In the genomic region with DNA sequence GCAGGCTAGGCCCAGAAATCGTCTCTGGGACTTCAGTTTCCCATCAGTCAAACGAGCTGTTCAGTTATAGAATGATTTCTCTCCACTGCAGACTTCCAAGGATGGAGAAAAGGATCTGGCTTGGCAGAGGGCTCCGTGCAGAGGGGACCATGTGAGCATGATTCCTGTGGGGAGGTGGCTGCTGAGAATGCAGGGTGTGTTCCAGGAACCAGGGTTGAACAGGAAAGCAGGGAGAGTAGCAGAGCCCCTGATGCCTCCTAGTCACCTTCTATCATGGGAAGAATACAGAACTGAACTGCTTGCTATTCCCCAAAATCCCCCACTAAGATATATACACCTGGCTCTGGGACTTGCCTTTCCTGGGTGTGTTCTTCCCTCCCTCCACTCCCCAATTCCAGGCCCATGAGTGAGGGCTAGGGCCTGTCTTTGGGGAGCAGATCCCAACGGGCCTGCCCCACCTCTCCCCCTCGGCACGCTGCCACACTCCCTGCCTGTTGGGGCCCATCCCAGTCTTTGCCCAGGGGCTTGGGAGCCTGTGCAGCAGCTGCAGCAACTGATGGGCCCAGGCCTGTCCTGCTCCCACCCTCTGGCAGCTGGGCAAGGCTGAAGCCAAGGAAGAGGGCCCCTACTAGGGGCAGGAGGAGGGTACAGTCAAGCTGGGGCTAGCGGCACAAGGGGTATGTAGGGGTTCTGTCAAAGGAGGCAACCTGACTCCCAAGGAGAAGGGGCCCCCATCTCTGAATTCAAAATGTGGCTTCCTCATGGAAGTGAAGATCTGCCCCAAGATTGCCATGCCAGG, we compare ENCODE assay signal across 9 cellular contexts. TPM values are rescaled to one million over a fixed set of nuclear protein-coding genes. Genes with fewer than 3 reads are reported as not detected.
DNase-seq lines count a peak whose midpoint lies in the region; ATAC-seq, FAIRE-seq and TF ChIP-seq lines count a peak whose summit lies in the region.
"Had no signal": no experiment of that assay in that cellular context is flagged by ENCODE, and none has a peak within 500 bp of the region (broad histone marks: within the 10 kb centered on the region; RNA-seq: fewer than 3 reads in every experiment).

No MANE protein-coding gene starts in this region.

- no peak overlapping the region for H2BK120ac ChIP-seq in mesendoderm (ENCODE audit: low read depth, low read length)

- H3K9ac ChIP-seq in mesendoderm (ENCODE audit: low read length), result peak overlapping the region; percentile 43

- H3K27me3 ChIP-seq in left ventricle myocardium inferior (ENCODE audit: low read depth) (no peaks in the 10 kb centered on the region), bronchial epithelial cell (ENCODE audit: control insufficient read depth, insufficient read depth, low read length) (no peaks in the 10 kb centered on the region), mesendoderm (ENCODE audit: insufficient read depth, low read length, poor library complexity) (no peaks in the 10 kb centered on the region), uterus (no peaks in the 10 kb centered on the region), dorsolateral prefrontal cortex (peaks cover 0 to 35% (median 21%) of the 10 kb centered on the region in 45 donors)

- peak overlapping the region; percentile 90 for H3K27ac ChIP-seq in left ventricle myocardium inferior (replicated peaks)
- H3K27ac ChIP-seq in mesendoderm (ENCODE audit: low read depth, low read length), result no peak overlapping the region
- peak overlapping the region; percentile 88 to 96 for H3K27ac ChIP-seq in uterus
- peak overlapping the region in 5 of 59 donors; percentile 17 to 79 (median 28) for H3K27ac ChIP-seq in dorsolateral prefrontal cortex

- H2BK5ac ChIP-seq in mesendoderm (ENCODE audit: low read length), result no peak overlapping the region

- no peak for ATAC-seq in Right ventricle myocardium inferior

- no peak overlapping the region for H2AK5ac ChIP-seq in mesendoderm (ENCODE audit: low read length)

- H3K4me3 ChIP-seq in left ventricle myocardium inferior, result peak overlapping the region; percentile 87
- H3K4me3 ChIP-seq in bronchial epithelial cell (ENCODE audit: low read depth, low read length), result peak overlapping the region; percentile 84
- H3K4me3 ChIP-seq in mesendoderm (ENCODE audit: low read length), result no peak overlapping the region
- H3K4me3 ChIP-seq in uterus, result no peak overlapping the region
- H3K4me3 ChIP-seq in dorsolateral prefrontal cortex, result no peak overlapping the region

- H3K4me1 ChIP-seq in left ventricle myocardium inferior (peaks cover 84% of the 10 kb centered on the region), mesendoderm (ENCODE audit: control insufficient read depth, low read depth, low read length) (peaks cover 21% of the 10 kb centered on the region), uterus (peaks cover 6% of the 10 kb centered on the region in 2 donors)

- intact Hi-C loops in left ventricle myocardium inferior (cut with micrococcal nuclease), result no loop called here
- intact Hi-C loops in Right ventricle myocardium inferior (cut with DNase I), result no loop called here
- intact Hi-C loops in uterus (cut with DNase I; ENCODE audit: low total_unique reads), result no loop called here
- intact Hi-C loops in dorsolateral prefrontal cortex (cut with DNase I), result no loop called here

- peaks cover 9% of the 10 kb centered on the region for H3K79me1 ChIP-seq in mesendoderm (ENCODE audit: low read length)

- H2BK15ac ChIP-seq in mesendoderm (replicated peaks; ENCODE audit: low read depth), result no peak overlapping the region

- peak overlapping the region; percentile 21 for H3K4me2 ChIP-seq in mesendoderm (ENCODE audit: low read length)

- H3K56ac ChIP-seq in mesendoderm (ENCODE audit: low read length), result peak overlapping the region; percentile 44

- H3K4ac ChIP-seq in mesendoderm (ENCODE audit: low read depth, low read length), result no peak overlapping the region

- DNase-seq in left ventricle myocardium inferior, result no peak
- no peak for DNase-seq in Right ventricle myocardium inferior (ENCODE audit: missing footprints)
- DNase-seq in bronchial epithelial cell (ENCODE audit: low read depth), result peak; percentile 96
- no peak for DNase-seq in mesendoderm
- no peak for DNase-seq in uterus
- no peak for DNase-seq in dorsolateral prefrontal cortex
- no peak for DNase-seq in NK-92 (lab: John Stamatoyannopoulos, UW; ENCODE audit: unreplicated experiment)
- DNase-seq in NCI-H1436 treated with DMSO at 0.1 percent for 48 hours (lab: John Stamatoyannopoulos, UW), result no peak
- DNase-seq: activated gamma-delta T cell had no signal

- H3K79me2 ChIP-seq in mesendoderm (ENCODE audit: control insufficient read depth, insufficient read depth, low read length), result peaks cover 25% of the 10 kb centered on the region

- H3K18ac ChIP-seq in mesendoderm (ENCODE audit: low read length), result no peak overlapping the region

- peak overlapping the region; percentile 90 for H3K23ac ChIP-seq in mesendoderm (ENCODE audit: low read length)

- no peak overlapping the region for H4K8ac ChIP-seq in mesendoderm (ENCODE audit: low read depth, low read length)

- H4K5ac ChIP-seq in mesendoderm (ENCODE audit: low read length), result no peak overlapping the region

- no CpG with 5 or more reads among the region's 7 CpGs for WGBS in mesendoderm (ENCODE audit: extremely low coverage, insufficient coverage, low lambda C conversion rate)

- H3K36me3 ChIP-seq in left ventricle myocardium inferior, result no peaks in the 10 kb centered on the region
- peaks cover 27% of the 10 kb centered on the region for H3K36me3 ChIP-seq in bronchial epithelial cell (ENCODE audit: control insufficient read depth, insufficient read depth, low read length)
- H3K36me3 ChIP-seq in mesendoderm (ENCODE audit: control insufficient read depth, insufficient read depth, low read length), result peaks cover 2% of the 10 kb centered on the region
- H3K36me3 ChIP-seq in uterus, result no peaks in the 10 kb centered on the region

- FAIRE-seq in bronchial epithelial cell (lab: Jason Lieb, UNC), result no peak

- TF ChIP-seq CTCF in left ventricle myocardium inferior (IDR thresholded peaks at IDR 0.05; ENCODE audit: borderline replicate concordance), result no peak
- TF ChIP-seq CTCF in bronchial epithelial cell (IDR thresholded peaks at IDR 0.05; ENCODE audit: insufficient read depth, low read length, severe bottlenecking), result no peak
- no peak for TF ChIP-seq CTCF in uterus (IDR thresholded peaks at IDR 0.05)
- no peak for TF ChIP-seq CTCF in dorsolateral prefrontal cortex (IDR thresholded peaks at IDR 0.05 in 54 of 56, conservative IDR thresholded peaks at IDR 0.05 in 2 of 56; ENCODE audit: low read depth in 1 of 56, partially characterized antibody in 56 of 56)

- TF ChIP-seq POLR2A in uterus (IDR thresholded peaks at IDR 0.05), result no peak

- H3K9me3 ChIP-seq in left ventricle myocardium inferior (replicated peaks) (no peaks in the 10 kb centered on the region), uterus (no peaks in the 10 kb centered on the region)

RNA-seq across cellular contexts. Expression of a gene that starts 3.3 kb away (rescaled TPM):
- 7.2 TPM for total RNA-seq in left ventricle myocardium inferior
- total RNA-seq in Right ventricle myocardium inferior, result 13.1 TPM
- total RNA-seq in bronchial epithelial cell, result 174 and 223 TPM in 2 replicates
- polyA plus RNA-seq in mesendoderm (2013, experiment 1 of 2), result 15.9 TPM
- polyA plus RNA-seq in mesendoderm (2013, experiment 2 of 2), result 17.6 TPM
- 10 to 100 TPM in 3 of 4 donors, 1 to 10 TPM in 1; 6.8 to 51.7 (median 27.1) TPM for total RNA-seq in uterus
- 1 to 10 TPM in 101 of 120 experiments, under 1 TPM in 19; 0.21 to 9.0 (median 1.9) TPM for total RNA-seq in dorsolateral prefrontal cortex

RNA-seq across cellular contexts. Expression of a gene that starts 22.2 kb away (rescaled TPM):
- total RNA-seq in left ventricle myocardium inferior (17.9 TPM), Right ventricle myocardium inferior (19.5 TPM), bronchial epithelial cell (58.8 and 113 TPM in 2 replicates), uterus (10 to 100 TPM; 30.0 to 65.3 (median 34.7) TPM), dorsolateral prefrontal cortex (10 to 100 TPM in 118 of 120 experiments, 1 to 10 TPM in 2; 8.9 to 28.8 (median 18.4) TPM)
- polyA plus RNA-seq in mesendoderm (2013, experiment 1 of 2), result 36.7 TPM
- polyA plus RNA-seq in mesendoderm (2013, experiment 2 of 2), result 35.9 TPM

RNA-seq across cellular contexts. Expression of a gene that starts 30.9 kb away (rescaled TPM):
- 4.9 TPM for total RNA-seq in left ventricle myocardium inferior
- total RNA-seq in Right ventricle myocardium inferior, result 5.6 TPM
- 6.3 and 7.4 TPM in 2 replicates for total RNA-seq in bronchial epithelial cell
- polyA plus RNA-seq in mesendoderm (2013, experiment 1 of 2), result 3.1 TPM
- polyA plus RNA-seq in mesendoderm (2013, experiment 2 of 2), result 3.5 TPM
- 10 to 100 TPM in 2 of 4 donors, 1 to 10 TPM in 2; 7.2 to 18.6 (median 10.4) TPM for total RNA-seq in uterus
- 10 to 100 TPM in 12 of 120 experiments, 1 to 10 TPM in 108; 2.6 to 11.8 (median 6.5) TPM for total RNA-seq in dorsolateral prefrontal cortex

RNA-seq across cellular contexts. Expression of a gene that starts 49.9 kb away (rescaled TPM):
- total RNA-seq in left ventricle myocardium inferior (59.0 TPM), Right ventricle myocardium inferior (48.7 TPM), bronchial epithelial cell (79.2 and 91.1 TPM in 2 replicates), uterus (100 to 1,000 TPM in 1 of 4 donors, 10 to 100 TPM in 3; 57.9 to 126 (median 75.6) TPM), dorsolateral prefrontal cortex (10 to 100 TPM; 35.6 to 70.9 (median 49.6) TPM)
- 154 TPM for polyA plus RNA-seq in mesendoderm (2013, experiment 1 of 2)
- polyA plus RNA-seq in mesendoderm (2013, experiment 2 of 2), result 151 TPM

RNA-seq across cellular contexts. Expression of a gene that starts 55.6 kb away (rescaled TPM):
- total RNA-seq in left ventricle myocardium inferior, result 118 TPM
- 134 TPM for total RNA-seq in Right ventricle myocardium inferior
- 158 and 220 TPM in 2 replicates for total RNA-seq in bronchial epithelial cell
- polyA plus RNA-seq in mesendoderm (2013, experiment 1 of 2), result 202 TPM
- 203 TPM for polyA plus RNA-seq in mesendoderm (2013, experiment 2 of 2)
- total RNA-seq in uterus, result 100 to 1,000 TPM in 2 of 4 donors, 10 to 100 TPM in 2; 18.4 to 121 (median 92.0) TPM
- total RNA-seq in dorsolateral prefrontal cortex, result 100 to 1,000 TPM in 60 of 120 experiments, 10 to 100 TPM in 60; 63.4 to 136 (median 100) TPM

Comparison
In these comparisons a context has a peak if more than half of its experiments do, and no peak if none do; other contexts are left out.
1. H3K4me3 ChIP-seq: peak in left ventricle myocardium inferior (single experiment) and bronchial epithelial cell (single experiment); none in mesendoderm (single experiment), uterus (0 of 2) and dorsolateral prefrontal cortex (0 of 59).